In genomic region chr11:62805044-62805892, GRCh38 we compare ENCODE assay signal across 1 cellular context.
TF ChIP-seq lines count a peak whose summit lies in the region.

Gene NXF1, minus strand, starts transcription at chr11:62805440. Its CDS starts 84 bp downstream, at chr11:62805356.

TF ChIP-seq in K562, 482 proteins besides CTCF, POLR2A, EP300 and RAD21 (continued from another document):
- TF ChIP-seq E2F1 (CRISPR knock-in tag; IDR thresholded peaks at IDR 0.05) (peak; percentile 91), CEBPG (CRISPR knock-in tag; IDR thresholded peaks at IDR 0.05) (no peak), CEBPG (tag; conservative IDR thresholded peaks at IDR 0.05 in 1 of 2, IDR thresholded peaks at IDR 0.05 in 1 of 2) (no peak), PHF20 (IDR thresholded peaks at IDR 0.05; ENCODE audit: partially characterized antibody) (peak; percentile 92), ARID1B (IDR thresholded peaks at IDR 0.05) (no peak), RHOXF2B (CRISPR knock-in tag; conservative IDR thresholded peaks at IDR 0.05) (no peak; the same call in 1 of the 2 replicates), KHSRP (IDR thresholded peaks at IDR 0.05) (peak; percentile 57; the same call in 1 of the 2 replicates), ERF (CRISPR knock-in tag; IDR thresholded peaks at IDR 0.05) (0 out of 2 replicates have a peak, but pooled peaks have one; percentile 30), E2F8 (IDR thresholded peaks at IDR 0.05; ENCODE audit: low read depth, partially characterized antibody) (peak; percentile 73), FOXK1 (CRISPR knock-in tag; IDR thresholded peaks at IDR 0.05; ENCODE audit: borderline replicate concordance) (peak; percentile 93), ZSCAN32 (CRISPR knock-in tag; IDR thresholded peaks at IDR 0.05) (no peak; the same call in 1 of the 2 replicates), NFRKB (IDR thresholded peaks at IDR 0.05; ENCODE audit: low read depth) (0 out of 2 replicates have a peak, but pooled peaks have one; percentile 49), FUS (optimal IDR thresholded peaks at IDR 0.05; ENCODE audit: low read depth, low read length) (peak; percentile 94), EZH2 (IDR thresholded peaks at IDR 0.05; ENCODE audit: borderline replicate concordance, low read depth, low read length) (no peak), GTF3C2 (IDR thresholded peaks at IDR 0.05; ENCODE audit: borderline replicate concordance, extremely low read depth, insufficient read length) (no peak), ZNF24 (IDR thresholded peaks at IDR 0.05) (peak; percentile 39; the same call in 1 of the 2 replicates), SP1 (CRISPR knock-in tag; IDR thresholded peaks at IDR 0.05) (peak; percentile 99), TAF9B (IDR thresholded peaks at IDR 0.05; ENCODE audit: partially characterized antibody) (peak; percentile 90), ZBTB26 (CRISPR knock-in tag; IDR thresholded peaks at IDR 0.05) (no peak), POU5F1 (IDR thresholded peaks at IDR 0.05; ENCODE audit: borderline replicate concordance, low read depth, low read length, partially characterized antibody) (peak; percentile 46), FOXK2 (conservative IDR thresholded peaks at IDR 0.05 in 1 of 2, IDR thresholded peaks at IDR 0.05 in 1 of 2; ENCODE audit: low read depth in 2 of 2) (peak in 1 of 2 experiments; percentile 32; a peak in 1 of 4 replicates), EGR1 (conservative IDR thresholded peaks at IDR 0.05) (peak; percentile 77), TEAD2 (tag; IDR thresholded peaks at IDR 0.05) (no peak)
- TF ChIP-seq, protein P1, sequence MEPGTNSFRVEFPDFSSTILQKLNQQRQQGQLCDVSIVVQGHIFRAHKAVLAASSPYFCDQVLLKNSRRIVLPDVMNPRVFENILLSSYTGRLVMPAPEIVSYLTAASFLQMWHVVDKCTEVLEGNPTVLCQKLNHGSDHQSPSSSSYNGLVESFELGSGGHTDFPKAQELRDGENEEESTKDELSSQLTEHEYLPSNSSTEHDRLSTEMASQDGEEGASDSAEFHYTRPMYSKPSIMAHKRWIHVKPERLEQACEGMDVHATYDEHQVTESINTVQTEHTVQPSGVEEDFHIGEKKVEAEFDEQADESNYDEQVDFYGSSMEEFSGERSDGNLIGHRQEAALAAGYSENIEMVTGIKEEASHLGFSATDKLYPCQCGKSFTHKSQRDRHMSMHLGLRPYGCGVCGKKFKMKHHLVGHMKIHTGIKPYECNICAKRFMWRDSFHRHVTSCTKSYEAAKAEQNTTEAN (CRISPR knock-in tag; IDR thresholded peaks at IDR 0.05) = peak; percentile 94
